24 cellular contexts compared by ENCODE assay signal in genomic region chr16:22751104-22751667, GRCh38.
"Had no signal": no experiment of that assay in that cellular context is flagged by ENCODE, and none has a peak within 500 bp of the region (broad histone marks: within the 10 kb centered on the region; RNA-seq: fewer than 3 reads in every experiment).

No MANE protein-coding gene starts in this region.

- H3K27ac Mint-ChIP-seq: immature natural killer cell; mesothelial cell of epicardium; naive thymus-derived CD4-positive, alpha-beta T cell; natural killer cell treated with Interleukin-12 subunit alpha and Interleukin-12 subunit beta and Interleukin-15 and Interleukin-18, amount 100 ng/mL, for 72 hours; progenitor cell of endocrine pancreas; stimulated activated naive B cell treated with anti-CD40 and anti-IgM and Interleukin-4, amounts not matched to agents 10 μg/mL and 1 μg/mL and 100 μg/mL, for 72 hours had no signal

- H3K4me1 ChIP-seq: right atrium auricular region, right lobe of liver, stomach, tibial artery, upper lobe of right lung had no signal

- H3K4me1 Mint-ChIP-seq: immature natural killer cell; mesothelial cell of epicardium; naive thymus-derived CD4-positive, alpha-beta T cell; stimulated activated naive B cell treated with anti-CD40 and anti-IgM and Interleukin-4, amounts not matched to agents 10 μg/mL and 1 μg/mL and 100 μg/mL, for 72 hours had no signal

- H3K4me3 ChIP-seq: lung, ovary, right atrium auricular region, right lobe of liver, skin epidermis, stomach, thoracic aorta, tibial artery, upper lobe of right lung had no signal

- H3K4me3 Mint-ChIP-seq: immature natural killer cell; mesothelial cell of epicardium; naive thymus-derived CD4-positive, alpha-beta T cell; natural killer cell treated with Interleukin-12 subunit alpha and Interleukin-12 subunit beta and Interleukin-15 and Interleukin-18, amount 100 ng/mL, for 72 hours; stimulated activated naive B cell treated with anti-CD40 and anti-IgM and Interleukin-4, amounts not matched to agents 10 μg/mL and 1 μg/mL and 100 μg/mL, for 72 hours had no signal

- H3K27ac ChIP-seq: ovary, right atrium auricular region, right lobe of liver, skin epidermis, stomach, thoracic aorta, tibial artery, upper lobe of right lung had no signal

- H3K27me3 ChIP-seq: ovary, right atrium auricular region, right lobe of liver, tibial artery, upper lobe of right lung had no signal

- ATAC-seq: left lobe of liver; naive thymus-derived CD4-positive, alpha-beta T cell; natural killer cell treated with Interleukin-12 subunit alpha and Interleukin-12 subunit beta and Interleukin-15 and Interleukin-18, amount 100 ng/mL, for 72 hours; right lobe of liver; stimulated activated naive B cell treated with anti-CD40 and anti-IgM and Interleukin-4, amounts not matched to agents 10 μg/mL and 1 μg/mL and 100 μg/mL, for 72 hours; stimulated activated naive CD8-positive, alpha-beta T cell treated with anti-CD3 and anti-CD28 coated beads, Interleukin-15, Interleukin-2, amounts not matched to agents 100 U/mL and 50 U/mL, for 24 hours; upper lobe of right lung had no signal

- H3K9me3 ChIP-seq: ovary, thoracic aorta, upper lobe of right lung had no signal

- DNase-seq: immature natural killer cell; left cardiac atrium; mesendoderm; naive thymus-derived CD4-positive, alpha-beta T cell; ovary; right lobe of liver; stimulated activated CD4-positive, alpha-beta T cell treated with anti-CD3 and anti-CD28 coated beads, Interleukin-12 subunit alpha, Interleukin-12 subunit beta, amount 100 ng/mL, for 4 hours; stimulated activated CD4-positive, alpha-beta T cell treated with anti-CD3 and anti-CD28 coated beads, Interleukin-15, amount 100 ng/mL, for 24 hours; stimulated activated CD4-positive, alpha-beta T cell treated with anti-CD3 and anti-CD28 coated beads, Interleukin-2, amount 100 ng/mL, for 24 hours; stimulated activated CD4-positive, alpha-beta T cell treated with anti-CD3 and anti-CD28 coated beads, Interleukin-4, amount 100 ng/mL, for 1 hour; stimulated activated naive B cell treated with anti-CD40 and anti-IgM and Interleukin-4, amounts not matched to agents 10 μg/mL and 1 μg/mL and 100 μg/mL, for 72 hours; stimulated activated naive CD8-positive, alpha-beta T cell treated with anti-CD3 and anti-CD28 coated beads, Interleukin-15, Interleukin-2, amounts not matched to agents 100 U/mL and 50 U/mL, for 24 hours; stomach; tibial artery; trophoblast cell; upper lobe of right lung had no signal

- H3K36me3 Mint-ChIP-seq: immature natural killer cell; mesothelial cell of epicardium; naive thymus-derived CD4-positive, alpha-beta T cell; natural killer cell treated with Interleukin-12 subunit alpha and Interleukin-12 subunit beta and Interleukin-15 and Interleukin-18, amount 100 ng/mL, for 72 hours had no signal

- H3K36me3 ChIP-seq: ovary, right atrium auricular region, right lobe of liver, stomach, thoracic aorta, tibial artery, upper lobe of right lung had no signal
